Comparison of ENCODE assay signal across 8 cellular contexts in the genomic region with DNA sequence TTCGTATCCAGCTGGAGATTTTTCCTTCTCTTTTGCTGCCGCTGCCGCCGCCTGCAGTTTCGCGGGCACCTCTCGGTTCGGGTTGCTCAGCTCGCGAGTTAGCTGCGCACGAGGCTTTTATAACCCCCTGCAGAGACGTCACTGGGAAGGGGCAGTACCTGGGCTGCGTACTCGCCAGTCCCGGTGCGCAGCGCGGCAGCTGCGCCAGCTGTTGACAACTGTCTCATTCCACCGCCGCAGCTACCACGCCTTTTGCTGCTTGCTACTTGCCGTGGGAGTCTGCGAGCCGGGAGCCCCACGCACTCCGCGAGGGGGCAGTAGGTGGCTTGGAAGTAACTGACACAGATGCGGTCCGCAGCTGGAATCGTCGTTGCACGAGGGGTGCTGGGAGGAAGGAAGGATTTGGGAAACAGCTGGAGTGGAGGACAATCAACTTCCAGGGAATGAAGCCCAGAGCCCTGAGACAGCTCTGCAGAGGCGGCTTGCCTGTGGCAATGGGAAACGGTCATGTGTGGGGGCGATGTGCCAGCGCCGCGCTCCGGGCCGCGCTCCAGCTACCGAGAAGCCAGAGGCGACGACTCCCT. TPM values are rescaled to one million over a fixed set of nuclear protein-coding genes. Genes with fewer than 3 reads are reported as not detected.
DNase-seq lines count a peak whose midpoint lies in the region; ATAC-seq and TF ChIP-seq lines count a peak whose summit lies in the region.

A gene with protein sequence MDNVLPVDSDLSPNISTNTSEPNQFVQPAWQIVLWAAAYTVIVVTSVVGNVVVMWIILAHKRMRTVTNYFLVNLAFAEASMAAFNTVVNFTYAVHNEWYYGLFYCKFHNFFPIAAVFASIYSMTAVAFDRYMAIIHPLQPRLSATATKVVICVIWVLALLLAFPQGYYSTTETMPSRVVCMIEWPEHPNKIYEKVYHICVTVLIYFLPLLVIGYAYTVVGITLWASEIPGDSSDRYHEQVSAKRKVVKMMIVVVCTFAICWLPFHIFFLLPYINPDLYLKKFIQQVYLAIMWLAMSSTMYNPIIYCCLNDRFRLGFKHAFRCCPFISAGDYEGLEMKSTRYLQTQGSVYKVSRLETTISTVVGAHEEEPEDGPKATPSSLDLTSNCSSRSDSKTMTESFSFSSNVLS (minus strand): TSS at position 93 of the 584 bp plus-strand sequence. CDS start 586 bp downstream, outside the sequence.

- peaks cover 79% of the 10 kb centered on the region for H3K27me3 Mint-ChIP-seq in activated T-cell treated with anti-CD3 and anti-CD28 coated beads, Interleukin-2, amount 50 U/mL, for 24 hours
- H3K27me3 Mint-ChIP-seq in nephron progenitor cell (ENCODE audit: low read depth, poor library complexity) = peaks cover 94% of the 10 kb centered on the region

- ATAC-seq in GM21825 (IDR thresholded peaks at IDR 0.05; ENCODE audit: unreplicated experiment) = peak; percentile 77

- H3K79me2 ChIP-seq in fibroblast of lung (ENCODE audit: control insufficient read depth, insufficient read depth, low read length) = no peaks in the 10 kb centered on the region

- no peaks in the 10 kb centered on the region for H3K9me3 Mint-ChIP-seq in activated T-cell treated with anti-CD3 and anti-CD28 coated beads, Interleukin-2, amount 50 U/mL, for 24 hours
- no peaks in the 10 kb centered on the region for H3K9me3 Mint-ChIP-seq in nephron progenitor cell

- H3K36me3 Mint-ChIP-seq in activated T-cell treated with anti-CD3 and anti-CD28 coated beads, Interleukin-2, amount 50 U/mL, for 24 hours (ENCODE audit: low read depth) = no peaks in the 10 kb centered on the region
- no peaks in the 10 kb centered on the region for H3K36me3 Mint-ChIP-seq in nephron progenitor cell (ENCODE audit: low read depth)

- peak within 1 kb of the TSS; percentile 59 for H2AFZ ChIP-seq in fibroblast of lung (ENCODE audit: low read length)

- H3K9ac ChIP-seq in fibroblast of lung (ENCODE audit: insufficient read depth, low read length) = no peak within 1 kb of the TSS

- H3K27ac Mint-ChIP-seq in activated T-cell treated with anti-CD3 and anti-CD28 coated beads, Interleukin-2, amount 50 U/mL, for 24 hours = no peak within 1 kb of the TSS
- H3K27ac Mint-ChIP-seq in nephron progenitor cell = no peak within 1 kb of the TSS

- DNase-seq in GM03348 (ENCODE audit: low spot score) (peak; percentile 87), NCI-H1694 treated with DMSO at 0.1 percent for 48 hours (lab: John Stamatoyannopoulos, UW) (peak; percentile 32), fibroblast of lung (ENCODE audit: low read depth in 2 of 2) (peak; percentile 70 to 76), nephron progenitor cell (peak; percentile 77), superior temporal gyrus (ENCODE audit: extremely low spot score) (peak; percentile 73), NOMO-1 (lab: John Stamatoyannopoulos, UW; ENCODE audit: unreplicated experiment in 2 of 2) (no peak)
- DNase-seq in activated T-cell treated with anti-CD3 and anti-CD28 coated beads, Interleukin-2, amount 50 U/mL, for 24 hours = peak; percentile 55

- H3K4me3 ChIP-seq in fibroblast of lung (replicated peaks in 1 of 4; ENCODE audit: control extremely low read depth in 1 of 4, insufficient read depth in 1 of 4, low read depth in 3 of 4, low read length in 4 of 4) = peak within 1 kb of the TSS; percentile 14 to 57 (median 52)

- peak within 1 kb of the TSS; percentile 96 for H3K4me2 ChIP-seq in fibroblast of lung (ENCODE audit: extremely low read depth, insufficient read depth, low read length)

- H3K4me3 Mint-ChIP-seq in activated T-cell treated with anti-CD3 and anti-CD28 coated beads, Interleukin-2, amount 50 U/mL, for 24 hours = peak within 1 kb of the TSS; percentile 60
- H3K4me3 Mint-ChIP-seq in nephron progenitor cell = peak within 1 kb of the TSS; percentile 86

- H3K9me3 ChIP-seq in fibroblast of lung (ENCODE audit: control insufficient read depth, insufficient read depth, low read depth, low read length) = no peaks in the 10 kb centered on the region

- H3K4me1 Mint-ChIP-seq in activated T-cell treated with anti-CD3 and anti-CD28 coated beads, Interleukin-2, amount 50 U/mL, for 24 hours (ENCODE audit: low read depth) = peaks cover 15% of the 10 kb centered on the region
- peaks cover 16% of the 10 kb centered on the region for H3K4me1 Mint-ChIP-seq in nephron progenitor cell

- no peaks in the 10 kb centered on the region for H4K20me1 ChIP-seq in fibroblast of lung (ENCODE audit: control insufficient read depth, extremely low read depth, insufficient read depth, low read length)

- H3K4me1 ChIP-seq in fibroblast of lung (ENCODE audit: control insufficient read depth, extremely low read depth, insufficient read depth, low read length) = peaks cover 9% of the 10 kb centered on the region

- no peak within 1 kb of the TSS for H3K27ac ChIP-seq in fibroblast of lung (ENCODE audit: insufficient read depth, low read length)

- peaks cover 20% of the 10 kb centered on the region for H3K27me3 ChIP-seq in fibroblast of lung (ENCODE audit: control insufficient read depth, insufficient read depth, low read length)

- TF ChIP-seq CTCF in fibroblast of lung (conservative IDR thresholded peaks at IDR 0.05 in 1 of 2, IDR thresholded peaks at IDR 0.05 in 1 of 2; ENCODE audit: low read depth in 1 of 2, low read length in 2 of 2) = peak; percentile 75 to 82
- TF ChIP-seq CTCF in nephron progenitor cell (IDR thresholded peaks at IDR 0.05) = peak; percentile 49

- H3K36me3 ChIP-seq in fibroblast of lung (ENCODE audit: control insufficient read depth, insufficient read depth, low read length) = no peaks in the 10 kb centered on the region

RNA-seq across cellular contexts. Expression of the gene that starts here (rescaled TPM):
- 0.17 TPM in 1 of 2 replicates, not detected in the other for total RNA-seq in fibroblast of lung
- 0.05 and 0.23 TPM in 2 replicates for polyA plus RNA-seq in fibroblast of lung
- polyA plus RNA-seq in fibroblast of lung (2012) = 0.23 TPM in 2 replicates
- polyA minus RNA-seq in fibroblast of lung (ENCODE audit: low replicate concordance) = 3.4 and 3.7 TPM in 2 replicates

Comparison
In these comparisons a context has a peak if more than half of its experiments do, and no peak if none do; other contexts are left out.
1. DNase-seq: peak in GM03348 (single experiment), NCI-H1694 treated with DMSO at 0.1 percent for 48 hours (single experiment), activated T-cell treated with anti-CD3 and anti-CD28 coated beads, Interleukin-2, amount 50 U/mL, for 24 hours (single experiment), fibroblast of lung (2 of 2), nephron progenitor cell (single experiment) and superior temporal gyrus (single experiment); none in NOMO-1 (0 of 2).